ENCODE assay signal across 8 cellular contexts in the genomic region with DNA sequence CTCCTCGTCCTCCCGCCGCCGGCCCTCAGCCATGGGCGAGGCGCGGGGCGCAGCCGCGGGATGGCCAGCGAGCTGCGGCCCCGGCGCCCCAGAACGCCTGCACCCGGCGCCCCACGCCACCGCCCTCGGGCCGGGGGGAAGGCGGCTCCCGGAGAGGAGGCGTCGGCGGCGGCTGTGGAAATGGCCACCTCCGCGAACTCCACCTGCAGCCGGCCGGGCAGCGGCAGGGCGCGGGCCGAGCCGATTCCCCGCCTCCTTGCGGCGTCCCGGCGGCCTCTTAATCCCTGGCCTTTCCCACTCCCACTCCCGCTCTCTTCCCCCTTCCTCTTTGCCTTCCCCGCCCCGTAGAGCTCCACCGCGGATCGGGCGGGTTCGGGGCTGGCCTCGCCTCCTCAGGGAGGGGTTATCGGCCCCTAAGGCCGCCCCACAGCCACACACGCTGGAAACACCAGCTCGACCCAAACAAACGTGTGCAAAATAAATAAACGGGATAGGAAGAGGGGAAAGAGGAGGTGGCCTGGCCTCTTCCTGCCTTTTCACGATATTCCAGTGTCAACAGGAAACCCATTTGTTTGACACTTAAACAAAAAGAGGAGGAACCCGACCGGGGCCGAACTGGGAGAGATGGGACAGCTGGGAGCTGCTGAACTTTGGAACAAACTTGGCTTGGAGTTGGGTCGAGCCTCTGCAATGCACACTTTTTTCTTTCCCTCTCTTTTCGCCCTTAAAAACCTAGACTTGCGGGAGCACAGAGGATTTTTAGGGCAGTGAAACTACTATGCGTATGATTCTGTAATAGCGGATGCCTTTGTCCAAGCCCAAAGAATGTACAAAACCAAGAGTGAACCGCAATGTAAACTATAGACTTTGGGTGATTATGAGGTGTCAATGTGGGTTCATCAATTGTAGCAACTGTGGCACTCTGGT. TPM values are rescaled to one million over a fixed set of nuclear protein-coding genes. Genes with fewer than 3 reads are reported as not detected.
DNase-seq lines count a peak whose midpoint lies in the region; ATAC-seq and TF ChIP-seq lines count a peak whose summit lies in the region.
"Had no signal": no experiment of that assay in that cellular context is flagged by ENCODE, and none has a peak within 500 bp of the region (broad histone marks: within the 10 kb centered on the region; RNA-seq: fewer than 3 reads in every experiment).

TSS of gene SH3D19 (minus strand) at position 286 of the 927 bp plus-strand sequence. CDS start at position 33, 253 bp downstream.

- H3K27ac Mint-ChIP-seq in brain, result peak within 1 kb of the TSS in 3 of 5 experiments; percentile 83 to 94 (median 93)

- ATAC-seq in GM19463 (IDR thresholded peaks at IDR 0.05; ENCODE audit: unreplicated experiment) (peak; percentile 28), GM18498 (IDR thresholded peaks at IDR 0.05; ENCODE audit: unreplicated experiment) (no peak), HG03196 (IDR thresholded peaks at IDR 0.05; ENCODE audit: unreplicated experiment) (no peak)

- TF ChIP-seq CTCF in brain (conservative IDR thresholded peaks at IDR 0.05), result no peak

- H3K9me3 Mint-ChIP-seq in brain, result peaks cover 0 to 10% (median 6%) of the 10 kb centered on the region in 5 experiments

- H3K27me3 Mint-ChIP-seq in brain, result peaks cover 61% of the 10 kb centered on the region

- H3K4me1 Mint-ChIP-seq in brain, result peaks cover 37% of the 10 kb centered on the region

- H3K36me3 Mint-ChIP-seq in brain, result no peaks in the 10 kb centered on the region

- peak within 1 kb of the TSS; percentile 82 to 96 (median 89) for H3K4me3 Mint-ChIP-seq in brain

- DNase-seq in NCI-H2227 treated with DMSO at 0.1 percent for 48 hours (lab: John Stamatoyannopoulos, UW) (peak; percentile 11), hypothalamus (lab: John Stamatoyannopoulos, UW) (peak in 46 of 51 donors; percentile 3 to 70 (median 36)), pulmonary artery endothelial cell (ENCODE audit: low read depth, low spot score) (peak; percentile 53)

RNA-seq across cellular contexts. Expression of gene SH3D19, which starts in this region (rescaled TPM):
- 2.6 TPM for polyA plus RNA-seq in brain (ENCODE audit: insufficient read depth, low read depth, low replicate concordance)
- 43.0 and 54.5 TPM in 2 replicates for total RNA-seq in pulmonary artery endothelial cell
- total RNA-seq: activated CD8-positive, alpha-beta memory T cell treated with anti-CD3 and anti-CD28 coated beads for 36 hours had no signal
